ENCODE assay signal across 20 cellular contexts in genomic region chr13:23081901-23082300, GRCh38.
"Had no signal": no experiment of that assay in that cellular context is flagged by ENCODE, and none has a peak within 500 bp of the region (broad histone marks: within the 10 kb centered on the region; RNA-seq: fewer than 3 reads in every experiment).

No MANE protein-coding gene starts in this region.

- H3K27ac Mint-ChIP-seq: activated B cell treated with CpG ODN at 0.5 μM for 24 hours; activated CD4-positive, alpha-beta T cell treated with anti-CD3 and anti-CD28 coated beads for 36 hours; activated CD8-positive, alpha-beta memory T cell treated with anti-CD3 and anti-CD28 coated beads, Interleukin-2, amount 10 ng/mL, durations not matched to agents 7 days and 5 days; activated CD8-positive, alpha-beta T cell treated with anti-CD3 and anti-CD28 coated beads, Interleukin-2, amount 10 ng/mL, durations not matched to agents 7 days and 5 days; activated naive CD4-positive, alpha-beta T cell treated with anti-CD3 and anti-CD28 coated beads for 36 hours; activated naive CD8-positive, alpha-beta T cell treated with anti-CD3 and anti-CD28 coated beads, Interleukin-2, amount 10 ng/mL, durations not matched to agents 7 days and 5 days; nephron; T-cell; T-helper 2 cell treated with Interferon-gamma antibody and Interleukin-4, amounts not matched to agents 5 μg/mL and 100 μg/mL, for 36 hours had no signal

- H3K4me1 ChIP-seq: left lung, parathyroid adenoma, spleen, tibial nerve had no signal

- H3K4me3 Mint-ChIP-seq: activated B cell treated with CpG ODN at 0.5 μM for 24 hours; activated CD4-positive, alpha-beta T cell treated with anti-CD3 and anti-CD28 coated beads for 36 hours; activated CD8-positive, alpha-beta memory T cell treated with anti-CD3 and anti-CD28 coated beads, Interleukin-2, amount 10 ng/mL, durations not matched to agents 7 days and 5 days; activated CD8-positive, alpha-beta T cell treated with anti-CD3 and anti-CD28 coated beads, Interleukin-2, amount 10 ng/mL, durations not matched to agents 7 days and 5 days; activated naive CD4-positive, alpha-beta T cell treated with anti-CD3 and anti-CD28 coated beads for 36 hours; activated naive CD8-positive, alpha-beta T cell treated with anti-CD3 and anti-CD28 coated beads, Interleukin-2, amount 10 ng/mL, durations not matched to agents 7 days and 5 days; nephron; T-cell; T-helper 2 cell treated with Interferon-gamma antibody and Interleukin-4, amounts not matched to agents 5 μg/mL and 100 μg/mL, for 36 hours had no signal

- H3K9me3 Mint-ChIP-seq: activated B cell treated with CpG ODN at 0.5 μM for 24 hours; activated naive CD4-positive, alpha-beta T cell treated with anti-CD3 and anti-CD28 coated beads for 36 hours; T-cell; T-helper 2 cell treated with Interferon-gamma antibody and Interleukin-4, amounts not matched to agents 5 μg/mL and 100 μg/mL, for 36 hours had no signal

- H3K27me3 ChIP-seq: brain microvascular endothelial cell, left lung, tibial nerve had no signal

- H3K79me2 ChIP-seq: parathyroid adenoma had no signal

- H2AFZ ChIP-seq: parathyroid adenoma had no signal

- H3K36me3 Mint-ChIP-seq: activated CD8-positive, alpha-beta memory T cell treated with anti-CD3 and anti-CD28 coated beads, Interleukin-2, amount 10 ng/mL, durations not matched to agents 7 days and 5 days; activated naive CD8-positive, alpha-beta T cell treated with anti-CD3 and anti-CD28 coated beads, Interleukin-2, amount 10 ng/mL, durations not matched to agents 7 days and 5 days; T-cell had no signal

- DNase-seq: activated B cell treated with CpG ODN at 0.5 μM for 24 hours; activated CD4-positive, alpha-beta T cell treated with anti-CD3 and anti-CD28 coated beads for 36 hours; activated CD8-positive, alpha-beta memory T cell treated with anti-CD3 and anti-CD28 coated beads, Interleukin-2, amount 10 ng/mL, durations not matched to agents 7 days and 5 days; activated CD8-positive, alpha-beta T cell treated with anti-CD3 and anti-CD28 coated beads, Interleukin-2, amount 10 ng/mL, durations not matched to agents 7 days and 5 days; activated naive CD4-positive, alpha-beta T cell treated with anti-CD3 and anti-CD28 coated beads for 36 hours; activated naive CD8-positive, alpha-beta T cell treated with anti-CD3 and anti-CD28 coated beads, Interleukin-2, amount 10 ng/mL, durations not matched to agents 7 days and 5 days; activated T-cell treated with anti-CD3 and anti-CD28 coated beads, Interleukin-2, amount 50 U/mL, for 48 hours; amniotic stem cell; brain microvascular endothelial cell; cortex of kidney; left lung; nucleus accumbens; right cardiac atrium; spleen; stimulated activated naive CD4-positive, alpha-beta T cell; T-cell had no signal

- H3K9me3 ChIP-seq: spleen, tibial nerve had no signal

- H3K4me1 Mint-ChIP-seq: activated B cell treated with CpG ODN at 0.5 μM for 24 hours; activated CD4-positive, alpha-beta T cell treated with anti-CD3 and anti-CD28 coated beads for 36 hours; activated CD8-positive, alpha-beta memory T cell treated with anti-CD3 and anti-CD28 coated beads, Interleukin-2, amount 10 ng/mL, durations not matched to agents 7 days and 5 days; activated naive CD8-positive, alpha-beta T cell treated with anti-CD3 and anti-CD28 coated beads, Interleukin-2, amount 10 ng/mL, durations not matched to agents 7 days and 5 days; T-cell had no signal

- H3K27ac ChIP-seq: brain microvascular endothelial cell, left lung, parathyroid adenoma, spleen, tibial nerve had no signal

- H3K9ac ChIP-seq: parathyroid adenoma had no signal

- H3K27me3 Mint-ChIP-seq: activated B cell treated with CpG ODN at 0.5 μM for 24 hours; activated CD8-positive, alpha-beta memory T cell treated with anti-CD3 and anti-CD28 coated beads, Interleukin-2, amount 10 ng/mL, durations not matched to agents 7 days and 5 days; activated naive CD8-positive, alpha-beta T cell treated with anti-CD3 and anti-CD28 coated beads, Interleukin-2, amount 10 ng/mL, durations not matched to agents 7 days and 5 days had no signal
